In the genomic region with DNA sequence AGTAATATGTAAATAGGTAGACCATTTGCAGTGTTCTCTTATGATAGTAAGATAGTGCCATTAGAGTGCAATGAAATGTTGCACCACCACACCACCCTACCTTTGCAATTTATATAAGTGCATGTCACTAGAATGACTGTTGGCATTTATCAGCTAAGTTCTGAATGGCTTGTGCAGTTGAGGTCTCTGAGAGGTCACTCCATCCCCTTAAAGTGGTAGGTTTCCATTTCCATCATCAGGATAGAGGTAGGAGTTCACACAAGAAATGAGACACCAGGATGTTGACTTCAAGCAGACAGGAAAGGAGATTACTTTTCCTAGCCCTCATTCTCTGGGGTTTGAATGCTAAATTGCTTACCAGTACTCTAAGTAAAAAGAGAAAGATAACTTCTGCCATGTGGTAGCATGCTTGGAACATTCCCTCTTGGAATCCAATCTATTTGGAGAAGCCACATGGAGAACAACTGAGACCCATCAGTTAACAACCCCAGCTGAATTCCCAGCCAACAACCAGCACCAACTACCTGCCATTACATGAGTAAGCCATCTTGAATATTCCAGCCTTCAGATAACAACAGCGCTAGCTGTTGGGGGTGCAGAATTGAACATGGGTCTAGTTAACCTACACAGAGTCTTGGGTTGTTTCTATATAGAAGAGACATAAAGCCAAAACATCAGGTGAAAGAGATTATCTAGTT, we compare ENCODE assay signal across 28 cellular contexts.
"Had no signal": no experiment of that assay in that cellular context is flagged by ENCODE, and none has a peak within 500 bp of the region (broad histone marks: within the 10 kb centered on the region; RNA-seq: fewer than 3 reads in every experiment).

No MANE protein-coding gene starts in this region.

- FAIRE-seq: astrocyte, colon, endometrium had no signal

- H3K9me3 ChIP-seq: gastrocnemius medialis, heart left ventricle had no signal

- H3K36me3 ChIP-seq: brain microvascular endothelial cell, gastrocnemius medialis, heart left ventricle had no signal

- H3K4me3 ChIP-seq: gastrocnemius medialis, heart left ventricle had no signal

- H3K27ac ChIP-seq: brain microvascular endothelial cell, foreskin keratinocyte, gastrocnemius medialis, heart left ventricle had no signal

- DNase-seq: activated CD4-positive, alpha-beta memory T cell treated with anti-CD3 and anti-CD28 coated beads for 36 hours; activated CD4-positive, alpha-beta T cell treated with anti-CD3 and anti-CD28 coated beads for 36 hours; activated CD4-positive, alpha-beta T cell treated with anti-CD3 and anti-CD28 coated beads, Interleukin-2, amount 10 ng/mL, durations not matched to agents 24 days and 14 days; activated CD4-positive, CD25-positive, alpha-beta regulatory T cell; activated CD4-positive, CD25-positive, alpha-beta regulatory T cell treated with anti-CD3 and anti-CD28 coated beads, Interleukin-2, amount 50 U/mL, for 72 hours; activated CD8-positive, alpha-beta T cell treated with anti-CD3 and anti-CD28 coated beads, Interleukin-2, amount 10 ng/mL, durations not matched to agents 7 days and 5 days; activated gamma-delta T cell; activated naive CD4-positive, alpha-beta T cell; activated naive CD4-positive, alpha-beta T cell treated with anti-CD3 and anti-CD28 coated beads, Interleukin-2, amount 10 ng/mL, durations not matched to agents 7 days and 5 days; activated T-cell treated with anti-CD3 and anti-CD28 coated beads, Interleukin-2, amount 50 U/mL, for 4 hours; amniotic stem cell; anterior cingulate cortex; brain microvascular endothelial cell; caudate nucleus; cortex of kidney; dermis blood vessel endothelial cell; effector CD8-positive, alpha-beta T cell; foreskin keratinocyte; gastrocnemius medialis; glutamatergic neuron; heart left ventricle; T-helper 1 cell; T-helper 17 cell; T1000 had no signal

- H3K4me1 ChIP-seq: foreskin keratinocyte, gastrocnemius medialis had no signal

- H3K27me3 ChIP-seq: brain microvascular endothelial cell, foreskin keratinocyte, gastrocnemius medialis, heart left ventricle had no signal

- ATAC-seq: activated CD4-positive, alpha-beta T cell treated with anti-CD3 and anti-CD28 coated beads for 36 hours; activated CD8-positive, alpha-beta T cell treated with anti-CD3 and anti-CD28 coated beads, Interleukin-2, amount 10 ng/mL, durations not matched to agents 7 days and 5 days; activated T-cell treated with anti-CD3 and anti-CD28 coated beads, Interleukin-2, amount 50 U/mL, for 4 hours; esophagus mucosa; foreskin keratinocyte; gastrocnemius medialis; heart left ventricle; T-helper 17 cell had no signal
